ENCODE assay signal across 31 cellular contexts in genomic region chr12:93838180-93838579, GRCh38.
DNase-seq lines count a peak whose midpoint lies in the region; ATAC-seq, FAIRE-seq and TF ChIP-seq lines count a peak whose summit lies in the region.
"Had no signal": no experiment of that assay in that cellular context is flagged by ENCODE, and none has a peak within 500 bp of the region (broad histone marks: within the 10 kb centered on the region; RNA-seq: fewer than 3 reads in every experiment).

No MANE protein-coding gene starts in this region.

- peak overlapping the region in 1 of 2 experiments; percentile 30 for H3K18ac ChIP-seq in mesenchymal stem cell (ENCODE audit: low read depth in 1 of 2, low read length in 2 of 2)

- no TSS peak for BruUV-seq in HepG2 (replicated peaks; lab: Mats Ljungman, UMichigan)

- H3K23ac ChIP-seq in mesenchymal stem cell (ENCODE audit: low read length in 2 of 2): no peak overlapping the region

- H3K27ac ChIP-seq in liver (ENCODE audit: low read depth in 1 of 2, low read length in 2 of 2) (no peak overlapping the region), HepG2 (ENCODE audit: extremely low read length, insufficient read depth, low read length) (no peak overlapping the region), esophagus muscularis mucosa (replicated peaks in 1 of 4) (no peak overlapping the region), mesenchymal stem cell (ENCODE audit: low read length, poor library complexity, severe bottlenecking) (no peak overlapping the region), breast epithelium (no peak overlapping the region)
- H3K27ac ChIP-seq: HL-60, PC-9, skin epidermis, stomach, tibial artery, WERI-Rb-1 had no signal

- H2BK120ac ChIP-seq in mesenchymal stem cell (ENCODE audit: low read depth, low read length): no peak overlapping the region

- TF ChIP-seq RAD21 in liver (IDR thresholded peaks at IDR 0.05) (no peak), HepG2 (CRISPR knock-in tag; IDR thresholded peaks at IDR 0.05) (no peak)

- peak overlapping the region in 1 of 2 experiments; percentile 48 for H3K14ac ChIP-seq in mesenchymal stem cell (ENCODE audit: low read length in 2 of 2)

- H3K79me2 ChIP-seq in HepG2 (ENCODE audit: insufficient read depth, low read length): no peaks in the 10 kb centered on the region

- TF ChIP-seq EP300 in HepG2 (IDR thresholded peaks at IDR 0.05; ENCODE audit: low read depth in 2 of 2, low read length in 2 of 2) (no peak), HepG2 (CRISPR knock-in tag; IDR thresholded peaks at IDR 0.05; ENCODE audit: borderline replicate concordance) (no peak), esophagus muscularis mucosa (IDR thresholded peaks at IDR 0.05) (no peak)

- no peak for DNase-seq in HepG2 (ENCODE audit: low spot score)
- peak; percentile 12 for DNase-seq in esophagus muscularis mucosa (ENCODE audit: extremely low spot score)
- DNase-seq in mesenchymal stem cell: no peak
- DNase-seq in NCI-H1105 (lab: John Stamatoyannopoulos, UW): no peak
- no peak for DNase-seq in breast epithelium (ENCODE audit: low spot score in 2 of 2)
- no peak for DNase-seq in cerebellum (ENCODE audit: low spot score)
- DNase-seq: activated CD4-positive, alpha-beta T cell treated with anti-CD3 and anti-CD28 coated beads for 48 hours; activated naive CD4-positive, alpha-beta T cell; activated T-cell treated with anti-CD3 and anti-CD28 coated beads, Interleukin-2, amount 50 U/mL, for 24 hours; CD8-positive, alpha-beta T cell; DMS 273 treated with DMSO at 0.1 percent for 48 hours; EL; HFFc6; Kasumi-1; mammary epithelial cell; NCI-H1048; NCI-H2029 treated with DMSO at 0.1 percent for 48 hours; PC-9; SIG-M5; stomach; T-helper 9 cell; tibial artery; WERI-Rb-1 had no signal

- H3K9me3 ChIP-seq in liver (ENCODE audit: control insufficient read depth in 4 of 4, low read length in 3 of 4): no peaks in the 10 kb centered on the region
- no peaks in the 10 kb centered on the region for H3K9me3 ChIP-seq in HepG2 (ENCODE audit: low read length)
- no peaks in the 10 kb centered on the region for H3K9me3 ChIP-seq in esophagus muscularis mucosa
- H3K9me3 ChIP-seq in mesenchymal stem cell (ENCODE audit: control insufficient read depth, low read length): no peaks in the 10 kb centered on the region
- H3K9me3 ChIP-seq in breast epithelium: no peaks in the 10 kb centered on the region
- H3K9me3 ChIP-seq: A549, stomach, tibial artery had no signal

- no peak overlapping the region for H4K91ac ChIP-seq in mesenchymal stem cell (ENCODE audit: low read length)

- intact Hi-C loops in HepG2 (cut with micrococcal nuclease; ENCODE audit: unreplicated experiment): loop anchor here (5.0 kb wide), 1 partner anchor 336 kb away; no protein-coding TSS in a partner anchor
- intact Hi-C loops in esophagus muscularis mucosa (cut with DNase I): loop anchor here (5.0 kb wide), 1 partner anchor 54 kb away; no protein-coding TSS in a partner anchor
- intact Hi-C loops in breast epithelium (cut with DNase I; ENCODE audit: low total_unique reads): no loop called here

- no peak for TF ChIP-seq CTCF in liver (IDR thresholded peaks at IDR 0.05; ENCODE audit: low read depth, low read length, missing input control)
- no peak for TF ChIP-seq CTCF in HepG2 (CRISPR knock-in tag; IDR thresholded peaks at IDR 0.05)
- no peak for TF ChIP-seq CTCF in esophagus muscularis mucosa (IDR thresholded peaks at IDR 0.05)
- no peak for TF ChIP-seq CTCF in breast epithelium (IDR thresholded peaks at IDR 0.05)

- H3K4me1 ChIP-seq in liver (ENCODE audit: control insufficient read depth in 4 of 4, insufficient read depth in 4 of 4, low read length in 3 of 4) (no peaks in the 10 kb centered on the region), HepG2 (ENCODE audit: insufficient read depth, low read length) (peaks cover 9% of the 10 kb centered on the region), esophagus muscularis mucosa (peaks cover 0 to 5% (median 0%) of the 10 kb centered on the region in 4 donors), mesenchymal stem cell (ENCODE audit: control insufficient read depth, insufficient read depth, low read depth, low read length) (no peaks in the 10 kb centered on the region), breast epithelium (no peaks in the 10 kb centered on the region)
- H3K4me1 ChIP-seq: A549, stomach, tibial artery had no signal

- no peak overlapping the region for H2BK15ac ChIP-seq in mesenchymal stem cell (ENCODE audit: low read depth, poor library complexity, severe bottlenecking)

- TF ChIP-seq POLR2A in HepG2 (IDR thresholded peaks at IDR 0.05; ENCODE audit: insufficient read depth in 1 of 2, low read depth in 2 of 2, low read length in 2 of 2) (no peak), esophagus muscularis mucosa (IDR thresholded peaks at IDR 0.05; ENCODE audit: low read depth) (no peak), breast epithelium (IDR thresholded peaks at IDR 0.05) (no peak)

- no peak overlapping the region for H2BK5ac ChIP-seq in mesenchymal stem cell (ENCODE audit: low read depth, low read length, poor library complexity, severe bottlenecking)

- H3K4me3 ChIP-seq in liver (ENCODE audit: low read depth in 1 of 3, low read length in 3 of 3): no peak overlapping the region
- H3K4me3 ChIP-seq in HepG2 (replicated peaks in 1 of 3; ENCODE audit: insufficient read depth in 1 of 3, low read depth in 2 of 3, low read length in 3 of 3): no peak overlapping the region
- no peak overlapping the region for H3K4me3 ChIP-seq in esophagus muscularis mucosa
- H3K4me3 ChIP-seq in mesenchymal stem cell (ENCODE audit: insufficient read depth in 1 of 2, low read depth in 1 of 2, low read length in 2 of 2): no peak overlapping the region
- no peak overlapping the region for H3K4me3 ChIP-seq in breast epithelium
- H3K4me3 ChIP-seq: A549, PC-9, skin epidermis, stomach, tibial artery had no signal

- peaks cover 1% of the 10 kb centered on the region for H3K79me1 ChIP-seq in mesenchymal stem cell (replicated peaks; ENCODE audit: low read length, poor library complexity, severe bottlenecking)

- no peak overlapping the region for H3K4ac ChIP-seq in mesenchymal stem cell (ENCODE audit: low read depth in 1 of 2, low read length in 2 of 2)

- peak overlapping the region; percentile 81 for H4K8ac ChIP-seq in mesenchymal stem cell (ENCODE audit: low read length)

- H3K27me3 ChIP-seq in liver (ENCODE audit: control insufficient read depth in 4 of 4, insufficient read depth in 4 of 4, low read length in 3 of 4) (no peaks in the 10 kb centered on the region), HepG2 (ENCODE audit: control insufficient read depth in 1 of 2, insufficient read depth in 2 of 2, low read length in 2 of 2) (no peaks in the 10 kb centered on the region; a peak in 1 of 5 replicates), esophagus muscularis mucosa (no peaks in the 10 kb centered on the region), mesenchymal stem cell (ENCODE audit: control insufficient read depth in 1 of 2, insufficient read depth in 1 of 2, low read length in 2 of 2) (no peaks in the 10 kb centered on the region), breast epithelium (no peaks in the 10 kb centered on the region)
- H3K27me3 ChIP-seq: stomach, tibial artery had no signal

- in situ Hi-C loops in HepG2 (cut with HindIII; ENCODE audit: extremely low pct_ligation_motif_present, low pct_unique_long_range_greater_than_20kb): no loop called here

- POLR2A ChIA-PET in HepG2 (lab: Yijun Ruan, JAX): no interaction called here

- H3K36me3 ChIP-seq in liver (ENCODE audit: control insufficient read depth in 4 of 4, insufficient read depth in 3 of 4, low read depth in 1 of 4, low read length in 3 of 4) (no peaks in the 10 kb centered on the region), HepG2 (replicated peaks in 1 of 2; ENCODE audit: control insufficient read depth in 1 of 2, insufficient read depth in 2 of 2, low read length in 2 of 2) (no peaks in the 10 kb centered on the region), esophagus muscularis mucosa (no peaks in the 10 kb centered on the region), mesenchymal stem cell (ENCODE audit: control insufficient read depth in 1 of 2, insufficient read depth in 2 of 2, low read depth in 1 of 2, low read length in 2 of 2) (no peaks in the 10 kb centered on the region), breast epithelium (no peaks in the 10 kb centered on the region)
- H3K36me3 ChIP-seq: stomach, tibial artery, WERI-Rb-1 had no signal

- H2AK5ac ChIP-seq in mesenchymal stem cell (ENCODE audit: low read length, severe bottlenecking): no peak overlapping the region

- no peak overlapping the region for H2BK12ac ChIP-seq in mesenchymal stem cell (ENCODE audit: low read length in 2 of 2)

- WGBS in liver: 77% methylated on average over 2 of the region's 2 CpGs
- WGBS in HepG2 (ENCODE audit: low lambda C conversion rate): 75% methylated on average over 2 of the region's 2 CpGs
- WGBS in esophagus muscularis mucosa: 68% methylated on average over 2 of the region's 2 CpGs
- 52% methylated on average over 2 of the region's 2 CpGs for WGBS in mesenchymal stem cell

- H2AFZ ChIP-seq in HepG2 (ENCODE audit: low read length) (no peak overlapping the region), mesenchymal stem cell (ENCODE audit: low read depth, low read length) (no peak overlapping the region)
- H2AFZ ChIP-seq: PC-9 had no signal

- ATAC-seq in HepG2 (no peak), GM18867 (IDR thresholded peaks at IDR 0.05; ENCODE audit: unreplicated experiment) (no peak)
- ATAC-seq: A549; CD8-positive, alpha-beta T cell had no signal

- no peaks in the 10 kb centered on the region for H4K20me1 ChIP-seq in HepG2 (ENCODE audit: insufficient read depth, low read length)

- no peak overlapping the region for H3K4me2 ChIP-seq in HepG2 (ENCODE audit: low read depth, low read length)
- H3K4me2 ChIP-seq in mesenchymal stem cell (ENCODE audit: low read length, poor library complexity, severe bottlenecking): no peak overlapping the region
- H3K4me2 ChIP-seq: A549, PC-9 had no signal

- no peak for FAIRE-seq in HepG2 (lab: Jason Lieb, UNC)
- FAIRE-seq: A549, endothelial cell of umbilical vein, GM12891, keratinocyte had no signal

- H3K9ac ChIP-seq in liver (ENCODE audit: low read depth in 1 of 2, low read length in 2 of 2) (no peak overlapping the region), HepG2 (ENCODE audit: insufficient read depth, low read depth, low read length) (no peak overlapping the region), mesenchymal stem cell (ENCODE audit: low read length) (no peak overlapping the region)

- CTCF ChIA-PET in HepG2 (lab: Yijun Ruan, JAX; ENCODE audit: low intra/inter-chr PET ratio, low total read pairs): no interaction called here

TF ChIP-seq in liver, 16 proteins besides CTCF, POLR2A, EP300 and RAD21 (continues in another document):
- no peak for TF ChIP-seq MAX (IDR thresholded peaks at IDR 0.05)
- peak; percentile 1 for TF ChIP-seq SP1 (IDR thresholded peaks at IDR 0.05)
- TF ChIP-seq YY1 (IDR thresholded peaks at IDR 0.05): no peak

TF ChIP-seq in HepG2, 621 proteins besides CTCF, POLR2A, EP300 and RAD21 (continues in another document):
- TF ChIP-seq RXRA (CRISPR knock-in tag; IDR thresholded peaks at IDR 0.05) (no peak), PRMT3 (CRISPR knock-in tag; IDR thresholded peaks at IDR 0.05; ENCODE audit: borderline replicate concordance, low read depth) (no peak)
